In genomic region chr20:35171753-35172433, GRCh38 we compare ENCODE assay signal across 8 cellular contexts. TPM values are rescaled to one million over a fixed set of nuclear protein-coding genes. Genes with fewer than 3 reads are reported as not detected.
DNase-seq lines count a peak whose midpoint lies in the region; ATAC-seq, FAIRE-seq and TF ChIP-seq lines count a peak whose summit lies in the region.

Gene PROCR (plus strand): TSS chr20:35172072. CDS start chr20:35172155, 83 bp downstream.

- TF ChIP-seq EP300 in K562 (IDR thresholded peaks at IDR 0.05; ENCODE audit: low read length): no peak

- POLR2A ChIA-PET in K562 (lab: Yijun Ruan, JAX): interaction anchor here (0.7 kb wide), 1 partner anchor 558 kb away, joined by 3 read pairs; no protein-coding TSS in a partner anchor

- H3K36me3 ChIP-seq in H7 (replicated peaks; ENCODE audit: control insufficient read depth, insufficient read depth, low read length) (peaks cover 3% of the 10 kb centered on the region), K562 (ENCODE audit: control insufficient read depth, insufficient read depth, low read length) (no peaks in the 10 kb centered on the region; the same call in 2 of the 3 replicates), prostate gland (no peaks in the 10 kb centered on the region)

- no peak within 1 kb of the TSS for H3K27ac ChIP-seq in K562 (ENCODE audit: extremely low read depth, low read depth, low read length)
- peak within 1 kb of the TSS; percentile 69 to 70 for H3K27ac ChIP-seq in prostate gland

- peak within 1 kb of the TSS; percentile 85 for H2AFZ ChIP-seq in K562 (ENCODE audit: low read depth, low read length)

- peak; percentile 71 for FAIRE-seq in K562 (lab: Jason Lieb, UNC)

- H3K4me1 ChIP-seq in K562 (replicated peaks in 1 of 2; ENCODE audit: control insufficient read depth in 2 of 2, insufficient read depth in 2 of 2, low read length in 2 of 2) (peaks cover 19 to 31% of the 10 kb centered on the region in 2 experiments; a peak in 4 of 5 replicates), prostate gland (replicated peaks) (no peaks in the 10 kb centered on the region)

- no peaks in the 10 kb centered on the region for H3K9me1 ChIP-seq in K562 (ENCODE audit: control insufficient read depth, insufficient read depth, low read length)

- peak within 1 kb of the TSS; percentile 81 for H3K4me2 ChIP-seq in K562 (ENCODE audit: insufficient read depth, low read length)

- TF ChIP-seq POLR2A in K562 (conservative IDR thresholded peaks at IDR 0.05): no peak
- no peak for TF ChIP-seq POLR2A in prostate gland (IDR thresholded peaks at IDR 0.05)

- under 1% methylated on average over 15 of the region's 16 CpGs for WGBS in K562 (ENCODE audit: insufficient coverage, low coverage, missing lambda C conversion rate)
- 2% methylated on average over 16 of the region's 16 CpGs for WGBS in prostate gland

- ATAC-seq in K562: peak; percentile 76
- no peak for ATAC-seq in HG02852 (IDR thresholded peaks at IDR 0.05; ENCODE audit: unreplicated experiment)

- no peaks in the 10 kb centered on the region for H3K79me2 ChIP-seq in K562 (ENCODE audit: control insufficient read depth, insufficient read depth, low read length)

- H3K9me3 ChIP-seq in K562 (replicated peaks; ENCODE audit: control insufficient read depth, insufficient read depth, low read depth, low read length) (no peaks in the 10 kb centered on the region), prostate gland (no peaks in the 10 kb centered on the region)

- no peak for TF ChIP-seq RAD21 in K562 (CRISPR knock-in tag; conservative IDR thresholded peaks at IDR 0.05 in 1 of 2, IDR thresholded peaks at IDR 0.05 in 1 of 2)

- H3K9ac ChIP-seq in K562 (ENCODE audit: insufficient read depth in 1 of 2, low read depth in 2 of 2, low read length in 2 of 2): peak within 1 kb of the TSS; percentile 30 to 87; a peak in 3 of 4 replicates

- H4K20me1 ChIP-seq in K562 (replicated peaks; ENCODE audit: control insufficient read depth, insufficient read depth, low read length): no peaks in the 10 kb centered on the region

- CTCF ChIA-PET in K562 (lab: Yijun Ruan, JAX; ENCODE audit: low intra/inter-chr PET ratio): no interaction called here

- DNase-seq in AG09309 (ENCODE audit: low read depth) (peak; percentile 57), H7 (peak; percentile 88), OCI-M1 (lab: John Stamatoyannopoulos, UW) (peak; percentile 85), K562 (ENCODE audit: extremely low read depth in 1 of 4, low spot score in 3 of 4) (peak; percentile 64 to 75 (median 67)), hepatic stellate cell (ENCODE audit: low spot score) (peak; percentile 85), prostate gland (ENCODE audit: low spot score) (peak; percentile 86), SHP77 treated with DMSO at 0.1 percent for 48 hours (lab: John Stamatoyannopoulos, UW) (no peak)

- intact Hi-C loops in K562 (cut with micrococcal nuclease) (no loop called here), prostate gland (cut with DNase I) (loop anchor here (1.0 kb wide), 1 partner anchor 91 kb away; no protein-coding TSS in a partner anchor)

- peak within 1 kb of the TSS; percentile 43 for H3K4me3 ChIP-seq in AG09309 (ENCODE audit: control insufficient read depth, low read depth, low read length)
- H3K4me3 ChIP-seq in H7 (ENCODE audit: insufficient read depth, low read depth, low read length): peak within 1 kb of the TSS; percentile 47
- H3K4me3 ChIP-seq in K562: peak within 1 kb of the TSS; percentile 26
- peak within 1 kb of the TSS; percentile 23 to 24 for H3K4me3 ChIP-seq in prostate gland

- TF ChIP-seq CTCF in AG09309 (IDR thresholded peaks at IDR 0.05; ENCODE audit: control insufficient read depth, insufficient read depth, low read depth, low read length, missing control alignments) (no peak), K562 (IDR thresholded peaks at IDR 0.05 in 2 of 3, conservative IDR thresholded peaks at IDR 0.05 in 1 of 3; ENCODE audit: insufficient read depth in 2 of 3, low read depth in 1 of 3, low read length in 3 of 3) (no peak), prostate gland (IDR thresholded peaks at IDR 0.05) (no peak)

- no TSS peak for BruUV-seq in K562 (replicated peaks; lab: Mats Ljungman, UMichigan)

- in situ Hi-C loops in K562 (cut with MboI): no loop called here

- H3K27me3 ChIP-seq in H7 (ENCODE audit: control insufficient read depth, insufficient read depth, low read length) (no peaks in the 10 kb centered on the region), K562 (ENCODE audit: control insufficient read depth in 2 of 2, insufficient read depth in 2 of 2, low read length in 2 of 2) (no peaks in the 10 kb centered on the region), prostate gland (replicated peaks; ENCODE audit: insufficient read depth) (no peaks in the 10 kb centered on the region)

TF ChIP-seq in K562, 482 proteins besides CTCF, POLR2A, EP300 and RAD21 (continues in another document):
- TF ChIP-seq ZFP91 (CRISPR knock-in tag; IDR thresholded peaks at IDR 0.05) (no peak), PHF21A (IDR thresholded peaks at IDR 0.05; ENCODE audit: borderline replicate concordance, low read depth) (no peak), SMARCE1 (IDR thresholded peaks at IDR 0.05) (peak; percentile 63; the same call in 1 of the 2 replicates), SP1 (CRISPR knock-in tag; IDR thresholded peaks at IDR 0.05) (peak; percentile 49; the same call in 1 of the 2 replicates), ARID1B (IDR thresholded peaks at IDR 0.05) (peak; percentile 59; the same call in 1 of the 2 replicates), HDAC2 (IDR thresholded peaks at IDR 0.05) (peak; percentile 70), MYC (IDR thresholded peaks at IDR 0.05; ENCODE audit: low read depth, low read length) (peak; percentile 42; the same call in 1 of the 2 replicates), MYC (CRISPR knock-in tag; IDR thresholded peaks at IDR 0.05; ENCODE audit: borderline replicate concordance, low read depth) (no peak), FOXA3 (CRISPR knock-in tag; conservative IDR thresholded peaks at IDR 0.05 in 1 of 2, IDR thresholded peaks at IDR 0.05 in 1 of 2) (no peak), RBM14 (IDR thresholded peaks at IDR 0.05; ENCODE audit: borderline replicate concordance, insufficient read depth, low read depth, low read length) (no peak), FOXK2 (conservative IDR thresholded peaks at IDR 0.05 in 1 of 2, IDR thresholded peaks at IDR 0.05 in 1 of 2; ENCODE audit: low read depth in 2 of 2) (peak in 1 of 2 experiments; percentile 24; a peak in 1 of 4 replicates), MECOM (CRISPR knock-in tag; IDR thresholded peaks at IDR 0.05) (0 out of 2 replicates have a peak, but pooled peaks have one; percentile 17), ZNF324 (CRISPR knock-in tag; IDR thresholded peaks at IDR 0.05) (no peak), TCF3 (CRISPR knock-in tag; IDR thresholded peaks at IDR 0.05) (peak; percentile 34), VEZF1 (CRISPR knock-in tag; IDR thresholded peaks at IDR 0.05) (peak; percentile 60), SREBF1 (IDR thresholded peaks at IDR 0.05; ENCODE audit: borderline replicate concordance, low read depth, low read length) (no peak), NFIC (IDR thresholded peaks at IDR 0.05) (peak; percentile 11; the same call in 1 of the 2 replicates), NRF1 (conservative IDR thresholded peaks at IDR 0.05 in 1 of 2, IDR thresholded peaks at IDR 0.05 in 1 of 2) (peak; percentile 39 to 43; a peak in 3 of 4 replicates)

RNA-seq across cellular contexts. Expression of gene PROCR, which starts in this region (rescaled TPM):
- total RNA-seq in H7 (2014; rRNA removed; shearing (Covaris generic)): 64.9 and 89.6 TPM in 2 replicates
- total RNA-seq in K562 (2011; cell fraction: chromatin; rRNA removed; ENCODE audit: low replicate concordance): 2.5 and 7.2 TPM in 2 replicates
- 10.1 and 13.0 TPM in 2 replicates for total RNA-seq in K562 (2011; cell fraction: nucleolus; rRNA removed)
- 7.0 and 8.1 TPM in 2 replicates for total RNA-seq in K562 (2011; cell fraction: nucleoplasm; rRNA removed)
- total RNA-seq in K562 (2014; rRNA removed) (4.9 and 5.7 TPM in 2 replicates), K562 (2014; rRNA removed; fragmentation: Illumina TruSeq; extraction: Trizol) (3.4 and 3.7 TPM in 2 replicates), K562 (2015; rRNA removed; fragmentation: Illumina TruSeq; extraction: Trizol) (3.8 and 4.0 TPM in 2 replicates), K562 (2021) (4.1 and 4.5 TPM in 2 replicates), prostate gland (10 to 100 TPM; 11.2 to 17.6 TPM)
- polyA plus RNA-seq in K562 (2011; rRNA removed) (5.3 and 7.1 TPM in 2 replicates), K562 (2014; fragmentation: Illumina TruSeq; extraction: Trizol) (3.6 and 4.6 TPM in 2 replicates), K562 (2014; fragmentation: Nextera tagmentation; extraction: Ambion mirVana) (1 to 10 TPM; 1.6 to 2.6 TPM), K562 (2014; rRNA removed) (6.1 and 9.6 TPM in 2 replicates)
- 6.2 and 20.5 TPM in 2 replicates for polyA plus RNA-seq in K562 (2011; cell fraction: cytosol; rRNA removed)
- polyA plus RNA-seq in K562 (2011; cell fraction: nucleus; rRNA removed): 2.5 and 4.1 TPM in 2 replicates
- polyA plus RNA-seq in K562 (2012): 5.5 and 7.4 TPM in 2 replicates
- 2.6 and 3.9 TPM in 2 replicates for polyA minus RNA-seq in K562 (2011; rRNA and poly(A)+ RNA removed)
- polyA minus RNA-seq in K562 (2011; cell fraction: cytosol; rRNA and poly(A)+ RNA removed): 2.5 and 3.1 TPM in 2 replicates
- polyA minus RNA-seq in K562 (2011; cell fraction: nucleus; rRNA and poly(A)+ RNA removed): 0.81 and 1.3 TPM in 2 replicates
